7 cellular contexts compared by ENCODE assay signal in genomic region chr9:127869310-127870152, GRCh38. TPM values are rescaled to one million over a fixed set of nuclear protein-coding genes. Genes with fewer than 3 reads are reported as not detected.
DNase-seq lines count a peak whose midpoint lies in the region; ATAC-seq, FAIRE-seq and TF ChIP-seq lines count a peak whose summit lies in the region.

No MANE protein-coding gene starts in this region.

- H2AFZ ChIP-seq in neural cell (ENCODE audit: low read depth, low read length), result no peak overlapping the region

- no peak for TF ChIP-seq EP300 in neural cell (conservative IDR thresholded peaks at IDR 0.05; ENCODE audit: poor library complexity, severe bottlenecking)

- TF ChIP-seq CTCF in Peyer's patch (IDR thresholded peaks at IDR 0.05) (peak; percentile 82 to 99 (median 98)), fibroblast of mammary gland (conservative IDR thresholded peaks at IDR 0.05; ENCODE audit: control insufficient read depth, insufficient read depth, low read depth, low read length) (peak; percentile 80), neural cell (IDR thresholded peaks at IDR 0.05; ENCODE audit: poor library complexity, severe bottlenecking) (peak; percentile 77)

- no peak overlapping the region for H3K4me3 ChIP-seq in Peyer's patch
- H3K4me3 ChIP-seq in fibroblast of mammary gland (ENCODE audit: control insufficient read depth, low read depth, low read length), result no peak overlapping the region
- H3K4me3 ChIP-seq in neural cell (ENCODE audit: low read length), result no peak overlapping the region

- TF ChIP-seq POLR2A in GM12892 (IDR thresholded peaks at IDR 0.05; ENCODE audit: low read depth, low read length), result no peak
- TF ChIP-seq POLR2A in Peyer's patch (IDR thresholded peaks at IDR 0.05), result no peak

- no peak overlapping the region for H3K4me2 ChIP-seq in neural cell (ENCODE audit: low read length)

- no peaks in the 10 kb centered on the region for H3K9me2 ChIP-seq in neural cell (ENCODE audit: insufficient read depth, low read length)

- no peak overlapping the region for H3K9ac ChIP-seq in neural cell (ENCODE audit: low read length)

- H3K9me3 ChIP-seq in Peyer's patch (no peaks in the 10 kb centered on the region), neural cell (ENCODE audit: low read length) (no peaks in the 10 kb centered on the region)

- peak; percentile 96 for FAIRE-seq in GM12892 (lab: Jason Lieb, UNC)

- no peaks in the 10 kb centered on the region for H3K27me3 Mint-ChIP-seq in stimulated activated naive CD8-positive, alpha-beta T cell treated with anti-CD3 and anti-CD28 coated beads, Interleukin-15, amount 100 ng/mL, for 72 hours

- no peaks in the 10 kb centered on the region for H3F3A ChIP-seq in neural cell (ENCODE audit: insufficient read depth, low read length, poor library complexity, severe bottlenecking)

- ATAC-seq in stimulated activated naive CD8-positive, alpha-beta T cell treated with anti-CD3 and anti-CD28 coated beads, Interleukin-15, amount 100 ng/mL, for 72 hours, result peak; percentile 82

- TF ChIP-seq RAD21 in neural cell (conservative IDR thresholded peaks at IDR 0.05), result peak; percentile 73

- H3K4me1 ChIP-seq in Peyer's patch, result peaks cover 0 to 11% (median 5%) of the 10 kb centered on the region in 4 donors

- no peak overlapping the region for H3K4me3 Mint-ChIP-seq in stimulated activated naive CD8-positive, alpha-beta T cell treated with anti-CD3 and anti-CD28 coated beads, Interleukin-15, amount 100 ng/mL, for 72 hours

- no peaks in the 10 kb centered on the region for H3K9me3 Mint-ChIP-seq in stimulated activated naive CD8-positive, alpha-beta T cell treated with anti-CD3 and anti-CD28 coated beads, Interleukin-15, amount 100 ng/mL, for 72 hours

- no peaks in the 10 kb centered on the region for H3K79me2 ChIP-seq in neural cell (replicated peaks; ENCODE audit: insufficient read depth, low read length)

- H3K27ac ChIP-seq in Peyer's patch (peak overlapping the region in 1 of 4 donors; percentile 13), neural cell (ENCODE audit: low read length) (no peak overlapping the region)

- H3K36me3 ChIP-seq in Peyer's patch (no peaks in the 10 kb centered on the region), neural cell (ENCODE audit: insufficient read depth, low read length) (no peaks in the 10 kb centered on the region)

- peaks cover 14% of the 10 kb centered on the region for H3K4me1 Mint-ChIP-seq in stimulated activated naive CD8-positive, alpha-beta T cell treated with anti-CD3 and anti-CD28 coated beads, Interleukin-15, amount 100 ng/mL, for 72 hours

- DNase-seq in GM12892 (ENCODE audit: insufficient read length) (peak; percentile 97), HuH-7.5 (ENCODE audit: low spot score) (peak; percentile 99), Peyer's patch (peak; percentile 85 to 94 (median 93)), fibroblast of mammary gland (ENCODE audit: low read depth) (peak; percentile 74)
- DNase-seq in activated T-cell treated with anti-CD3 and anti-CD28 coated beads, Interleukin-2, amount 50 U/mL, for 48 hours, result peak; percentile 91 to 94
- peak; percentile 83 to 84 for DNase-seq in stimulated activated naive CD8-positive, alpha-beta T cell treated with anti-CD3 and anti-CD28 coated beads, Interleukin-15, amount 100 ng/mL, for 72 hours

- H3K27me3 ChIP-seq in Peyer's patch, result no peaks in the 10 kb centered on the region
- H3K27me3 ChIP-seq in neural cell (ENCODE audit: insufficient read depth, low read depth, low read length), result no peaks in the 10 kb centered on the region

- H3K27ac Mint-ChIP-seq in stimulated activated naive CD8-positive, alpha-beta T cell treated with anti-CD3 and anti-CD28 coated beads, Interleukin-15, amount 100 ng/mL, for 72 hours, result no peak overlapping the region

- no peaks in the 10 kb centered on the region for H4K20me1 ChIP-seq in neural cell (ENCODE audit: insufficient read depth)

TF ChIP-seq in neural cell, 6 proteins besides CTCF, POLR2A, EP300 and RAD21:
- TF ChIP-seq SMC3 (conservative IDR thresholded peaks at IDR 0.05; ENCODE audit: poor library complexity), result peak; percentile 77
- TF ChIP-seq EZH2 (IDR thresholded peaks at IDR 0.05; ENCODE audit: borderline replicate concordance, insufficient read depth, low read length, poor library complexity, severe bottlenecking), result no peak

RNA-seq across cellular contexts. Expression of gene AK1, which starts 7.9 kb away (rescaled TPM):
- polyA plus RNA-seq in GM12892 (2012; ENCODE audit: missing spikeins), result 10.7 TPM
- 10 to 100 TPM in 3 of 4 donors, 1 to 10 TPM in 1; 2.5 to 22.3 (median 18.4) TPM for total RNA-seq in Peyer's patch
- polyA plus RNA-seq in neural cell, result 105 and 137 TPM in 2 replicates
- polyA minus RNA-seq in neural cell, result 38.0 and 49.9 TPM in 2 replicates

RNA-seq across cellular contexts. Expression of gene ENG, which starts 15.1 kb away (rescaled TPM):
- 3.3 TPM for polyA plus RNA-seq in GM12892 (2012; ENCODE audit: missing spikeins)
- 10 to 100 TPM in 3 of 4 donors, 1 to 10 TPM in 1; 7.0 to 49.5 (median 25.0) TPM for total RNA-seq in Peyer's patch
- 0.10 TPM in 1 of 2 replicates, not detected in the other for polyA plus RNA-seq in neural cell
- polyA minus RNA-seq in neural cell, result not detected in 2 replicates

RNA-seq across cellular contexts. Expression of gene ST6GALNAC6, which starts 29.9 kb away (rescaled TPM):
- polyA plus RNA-seq in GM12892 (2012; ENCODE audit: missing spikeins), result 25.3 TPM
- 10 to 100 TPM in 3 of 4 donors, 1 to 10 TPM in 1; 7.7 to 88.3 (median 18.9) TPM for total RNA-seq in Peyer's patch
- polyA plus RNA-seq in neural cell, result 44.2 and 59.3 TPM in 2 replicates
- 30.3 and 33.8 TPM in 2 replicates for polyA minus RNA-seq in neural cell

RNA-seq across cellular contexts. Expression of gene ST6GALNAC4, which starts 47.3 kb away (rescaled TPM):
- polyA plus RNA-seq in GM12892 (2012; ENCODE audit: missing spikeins), result 17.0 TPM
- total RNA-seq in Peyer's patch, result 100 to 1,000 TPM in 1 of 4 donors, 10 to 100 TPM in 3; 39.9 to 119 (median 46.7) TPM
- 4.8 and 5.9 TPM in 2 replicates for polyA plus RNA-seq in neural cell
- polyA minus RNA-seq in neural cell, result 5.8 and 6.8 TPM in 2 replicates
